In genomic region chr18:22348521-22349316, GRCh38 we compare ENCODE assay signal across 8 cellular contexts.
A peak's percentile ranks its signal among the peaks of the same experiment; 100 is the strongest.
DNase-seq lines count a peak whose midpoint lies in the region; ATAC-seq and TF ChIP-seq lines count a peak whose summit lies in the region.

No MANE protein-coding gene starts in this region.

- no peak overlapping the region for H3K27ac Mint-ChIP-seq in neural crest cell (ENCODE audit: unreplicated experiment)

- H3K9ac ChIP-seq in fibroblast of lung (ENCODE audit: insufficient read depth, low read length), result no peak overlapping the region

- H3K27me3 ChIP-seq in fibroblast of lung (ENCODE audit: control insufficient read depth, insufficient read depth, low read length), result peaks cover 4% of the 10 kb centered on the region

- H3K4me3 ChIP-seq in fibroblast of lung (replicated peaks in 1 of 4; ENCODE audit: control extremely low read depth in 1 of 4, insufficient read depth in 1 of 4, low read depth in 3 of 4, low read length in 4 of 4), result peak overlapping the region; percentile 29 to 55 (median 42)

- no peaks in the 10 kb centered on the region for H3K36me3 Mint-ChIP-seq in neural crest cell (ENCODE audit: low read depth)

- peak overlapping the region; percentile 50 for H2AFZ ChIP-seq in fibroblast of lung (ENCODE audit: low read length)

- no peaks in the 10 kb centered on the region for H4K20me1 ChIP-seq in fibroblast of lung (ENCODE audit: control insufficient read depth, extremely low read depth, insufficient read depth, low read length)

- CTCF ChIA-PET in RWPE1 (lab: Yijun Ruan, JAX), result interaction anchor here (0.7 kb wide), 1 partner anchor 215 kb away, joined by 4 read pairs; no protein-coding TSS in a partner anchor

- H3K27me3 Mint-ChIP-seq in neural crest cell (ENCODE audit: low read depth), result peaks cover 88% of the 10 kb centered on the region

- H3K4me3 Mint-ChIP-seq in neural crest cell, result peak overlapping the region; percentile 76

- H3K9me3 ChIP-seq in fibroblast of lung (ENCODE audit: control insufficient read depth, insufficient read depth, low read depth, low read length), result no peaks in the 10 kb centered on the region

- no peaks in the 10 kb centered on the region for H3K36me3 ChIP-seq in fibroblast of lung (ENCODE audit: control insufficient read depth, insufficient read depth, low read length)

- peak overlapping the region; percentile 97 for H3K4me2 ChIP-seq in fibroblast of lung (ENCODE audit: extremely low read depth, insufficient read depth, low read length)

- H3K4me1 ChIP-seq in fibroblast of lung (ENCODE audit: control insufficient read depth, extremely low read depth, insufficient read depth, low read length), result peaks cover 3% of the 10 kb centered on the region

- no peak for TF ChIP-seq CTCF in RWPE1 (conservative IDR thresholded peaks at IDR 0.05; ENCODE audit: low read depth)
- peak in 1 of 2 donors; percentile 2 for TF ChIP-seq CTCF in fibroblast of lung (conservative IDR thresholded peaks at IDR 0.05 in 1 of 2, IDR thresholded peaks at IDR 0.05 in 1 of 2; ENCODE audit: low read depth in 1 of 2, low read length in 2 of 2)
- TF ChIP-seq CTCF in neural crest cell (conservative IDR thresholded peaks at IDR 0.05), result no peak

- no peaks in the 10 kb centered on the region for H3K9me3 Mint-ChIP-seq in neural crest cell

- POLR2A ChIA-PET in RWPE1 (lab: Yijun Ruan, JAX; ENCODE audit: low non-redundant PET), result no interaction called here

- H3K27ac ChIP-seq in RWPE1 (peak overlapping the region; percentile 81), fibroblast of lung (ENCODE audit: insufficient read depth, low read length) (peak overlapping the region; percentile 36)

- no peak for ATAC-seq in HG02981 (IDR thresholded peaks at IDR 0.05; ENCODE audit: unreplicated experiment)
- ATAC-seq in HG03108 (IDR thresholded peaks at IDR 0.05; ENCODE audit: unreplicated experiment), result no peak
- no peak for ATAC-seq in GM21786 (IDR thresholded peaks at IDR 0.05; ENCODE audit: unreplicated experiment)
- ATAC-seq in GM19463 (IDR thresholded peaks at IDR 0.05; ENCODE audit: unreplicated experiment), result no peak

- peaks cover 40% of the 10 kb centered on the region for H3K4me1 Mint-ChIP-seq in neural crest cell

- peak; percentile 39 for DNase-seq in COLO668 (lab: John Stamatoyannopoulos, UW; ENCODE audit: unreplicated experiment)
- peak; percentile 61 for DNase-seq in RWPE1 (ENCODE audit: low spot score)
- DNase-seq in fibroblast of lung (ENCODE audit: low read depth in 2 of 2), result peak; percentile 57 to 87
- no peak for DNase-seq in neural crest cell (ENCODE audit: low read depth, low spot score)

- no peaks in the 10 kb centered on the region for H3K79me2 ChIP-seq in fibroblast of lung (ENCODE audit: control insufficient read depth, insufficient read depth, low read length)
